13 cellular contexts compared by ENCODE assay signal in genomic region chr10:78754269-78755074, GRCh38.
DNase-seq lines count a peak whose midpoint lies in the region; ATAC-seq and TF ChIP-seq lines count a peak whose summit lies in the region.
"Had no signal": no experiment of that assay in that cellular context is flagged by ENCODE, and none has a peak within 500 bp of the region (broad histone marks: within the 10 kb centered on the region; RNA-seq: fewer than 3 reads in every experiment).

No MANE protein-coding gene starts in this region.

- CTCF ChIA-PET in AG04449 (lab: Yijun Ruan, JAX): interaction anchor here (1.2 kb wide), 1 partner anchor 13 kb away, joined by 3 read pairs; no protein-coding TSS in a partner anchor

- peak overlapping the region; percentile 15; the same call in 1 of the 2 replicates for H3K27ac Mint-ChIP-seq in HFFc6
- H3K27ac Mint-ChIP-seq: activated CD4-positive, alpha-beta memory T cell treated with anti-CD3 and anti-CD28 coated beads for 36 hours; activated naive CD8-positive, alpha-beta T cell; CD4-positive, alpha-beta T cell; effector memory CD8-positive, alpha-beta T cell had no signal

- intact Hi-C loops in tibial artery (cut with DNase I; ENCODE audit: low total_unique reads): no loop called here

- in situ Hi-C loops in astrocyte of the cerebellum (cut with HindIII; ENCODE audit: low sequenced_read_pairs): loop anchor here (10.0 kb wide), 1 partner anchor 710 kb away; no protein-coding TSS in a partner anchor

- H3K27ac ChIP-seq in tibial artery: no peak overlapping the region

- peak; percentile 71 for DNase-seq in AG04449 (ENCODE audit: low read depth, low spot score)
- DNase-seq in HFFc6: peak; percentile 67
- peak; percentile 85 for DNase-seq in astrocyte of the cerebellum (ENCODE audit: low read depth)
- DNase-seq in kidney tubule cell (ENCODE audit: low spot score): peak; percentile 67
- DNase-seq in omental fat pad (ENCODE audit: low spot score): no peak
- no peak for DNase-seq in activated CD8-positive, alpha-beta memory T cell treated with anti-CD3 and anti-CD28 coated beads for 24 hours
- no peak for DNase-seq in tibial artery
- no peak for DNase-seq in NCI-H2029 treated with DMSO at 0.1 percent for 48 hours (lab: John Stamatoyannopoulos, UW)
- DNase-seq: activated CD4-positive, alpha-beta memory T cell treated with anti-CD3 and anti-CD28 coated beads for 36 hours; CD4-positive, alpha-beta T cell; effector memory CD8-positive, alpha-beta T cell; nucleus accumbens had no signal

- ATAC-seq in omental fat pad (ENCODE audit: low FRiP score): no peak
- ATAC-seq: effector memory CD8-positive, alpha-beta T cell had no signal

- H3K4me3 Mint-ChIP-seq in HFFc6: no peak overlapping the region
- H3K4me3 Mint-ChIP-seq: activated CD4-positive, alpha-beta memory T cell treated with anti-CD3 and anti-CD28 coated beads for 36 hours; activated naive CD8-positive, alpha-beta T cell; CD4-positive, alpha-beta T cell; effector memory CD8-positive, alpha-beta T cell had no signal

- TF ChIP-seq CTCF in AG04449 (IDR thresholded peaks at IDR 0.05; ENCODE audit: insufficient read depth, low read length, missing control alignments) (no peak), HFFc6 (IDR thresholded peaks at IDR 0.05) (no peak), astrocyte of the cerebellum (IDR thresholded peaks at IDR 0.05; ENCODE audit: low read depth, low read length, missing control alignments) (no peak), omental fat pad (IDR thresholded peaks at IDR 0.05) (no peak), tibial artery (IDR thresholded peaks at IDR 0.05) (no peak)

- H3K9me3 Mint-ChIP-seq in HFFc6: no peaks in the 10 kb centered on the region
- H3K9me3 Mint-ChIP-seq: activated CD4-positive, alpha-beta memory T cell treated with anti-CD3 and anti-CD28 coated beads for 36 hours; CD4-positive, alpha-beta T cell; effector memory CD8-positive, alpha-beta T cell had no signal

- no peaks in the 10 kb centered on the region for H3K9me3 ChIP-seq in tibial artery

- no peaks in the 10 kb centered on the region for H3K27me3 ChIP-seq in tibial artery

- POLR2A ChIA-PET in AG04449 (lab: Yijun Ruan, JAX): interaction anchor here (1.2 kb wide), 1 partner anchor 219 kb away, joined by 4 read pairs; no protein-coding TSS in a partner anchor

- H3K27me3 Mint-ChIP-seq in HFFc6 (ENCODE audit: insufficient read depth): peaks cover 17% of the 10 kb centered on the region
- H3K27me3 Mint-ChIP-seq: activated naive CD8-positive, alpha-beta T cell had no signal

- peaks cover 0 to 18% (median 8%) of the 10 kb centered on the region in 4 donors for H3K4me1 ChIP-seq in tibial artery

- H3K4me1 Mint-ChIP-seq in HFFc6 (ENCODE audit: low read depth): peaks cover 53% of the 10 kb centered on the region

- no peaks in the 10 kb centered on the region for H3K36me3 ChIP-seq in tibial artery

- no peak overlapping the region for H3K4me3 ChIP-seq in AG04449 (ENCODE audit: low read depth, low read length)
- H3K4me3 ChIP-seq in astrocyte of the cerebellum (ENCODE audit: low read depth, low read length): no peak overlapping the region
- H3K4me3 ChIP-seq in tibial artery: no peak overlapping the region

- H3K36me3 Mint-ChIP-seq in HFFc6 (ENCODE audit: low read depth): no peaks in the 10 kb centered on the region
- H3K36me3 Mint-ChIP-seq: activated CD4-positive, alpha-beta memory T cell treated with anti-CD3 and anti-CD28 coated beads for 36 hours; activated naive CD8-positive, alpha-beta T cell had no signal

Comparison
In these comparisons a context has a peak if more than half of its experiments do, and no peak if none do; other contexts are left out.
1. DNase-seq: peak in AG04449 (single experiment), HFFc6 (single experiment), astrocyte of the cerebellum (single experiment) and kidney tubule cell (single experiment); none in omental fat pad (single experiment), activated CD8-positive, alpha-beta memory T cell treated with anti-CD3 and anti-CD28 coated beads for 24 hours (single experiment), tibial artery (0 of 2) and NCI-H2029 treated with DMSO at 0.1 percent for 48 hours (single experiment).